Comparison of ENCODE assay signal across 11 cellular contexts in genomic region chr4:169179609-169180526, GRCh38.
DNase-seq lines count a peak whose midpoint lies in the region; ATAC-seq and TF ChIP-seq lines count a peak whose summit lies in the region.
"Had no signal": no experiment of that assay in that cellular context is flagged by ENCODE, and none has a peak within 500 bp of the region (broad histone marks: within the 10 kb centered on the region; RNA-seq: fewer than 3 reads in every experiment).

No MANE protein-coding gene starts in this region.

- 69 to 79% (median 73%) methylated on average over 13 of the region's 13 CpGs for WGBS in heart left ventricle, 4 donors
- 40 to 51% methylated on average over 13 of the region's 13 CpGs for WGBS in esophagus, 2 donors

- intact Hi-C loops in heart left ventricle (cut with DNase I): no loop called here

- DNase-seq in heart left ventricle (no peak), right atrium auricular region (ENCODE audit: low spot score) (no peak), myocyte (ENCODE audit: low read depth) (peak; percentile 45), type B pancreatic cell (ENCODE audit: extremely low spot score, unreplicated experiment) (no peak), BE2C (no peak)
- DNase-seq in effector CD4-positive, alpha-beta T cell: no peak
- DNase-seq in activated CD4-positive, CD25-positive, alpha-beta regulatory T cell treated with anti-CD3 and anti-CD28 coated beads, Interleukin-2, amount 50 U/mL, for 72 hours: no peak
- DNase-seq: DMS79, NCI-H2171, ovary had no signal

- H3K4me3 ChIP-seq in heart left ventricle (peak overlapping the region in 3 of 12 donors; percentile 1 to 22 (median 22)), right atrium auricular region (no peak overlapping the region), esophagus (ENCODE audit: low read depth in 1 of 2, low read length in 2 of 2) (peak overlapping the region in 1 of 2 donors; percentile 26), BE2C (ENCODE audit: low read depth, low read length) (no peak overlapping the region)
- H3K4me3 ChIP-seq: ovary had no signal

- TF ChIP-seq POLR2A in heart left ventricle (IDR thresholded peaks at IDR 0.05): no peak

- H3K9me3 Mint-ChIP-seq in type B pancreatic cell: peaks cover 4% of the 10 kb centered on the region

- H3K36me3 Mint-ChIP-seq in type B pancreatic cell: no peaks in the 10 kb centered on the region

- no peak for TF ChIP-seq CTCF in heart left ventricle (IDR thresholded peaks at IDR 0.05)
- no peak for TF ChIP-seq CTCF in right atrium auricular region (IDR thresholded peaks at IDR 0.05)
- TF ChIP-seq CTCF in type B pancreatic cell (conservative IDR thresholded peaks at IDR 0.05): no peak
- TF ChIP-seq CTCF in BE2C (IDR thresholded peaks at IDR 0.05; ENCODE audit: low read depth, low read length): no peak

- H3K9me3 ChIP-seq in heart left ventricle (no peaks in the 10 kb centered on the region), right atrium auricular region (no peaks in the 10 kb centered on the region), esophagus (ENCODE audit: control insufficient read depth in 2 of 2, insufficient read depth in 1 of 2, low read depth in 1 of 2, low read length in 1 of 2) (no peaks in the 10 kb centered on the region), BE2C (no peaks in the 10 kb centered on the region)
- H3K9me3 ChIP-seq: ovary had no signal

- peak overlapping the region; percentile 34 for H3K27ac Mint-ChIP-seq in type B pancreatic cell

- H3K27me3 ChIP-seq in heart left ventricle: no peaks in the 10 kb centered on the region
- H3K27me3 ChIP-seq in right atrium auricular region: no peaks in the 10 kb centered on the region
- no peaks in the 10 kb centered on the region for H3K27me3 ChIP-seq in esophagus (ENCODE audit: control insufficient read depth in 1 of 2, insufficient read depth in 2 of 2, low read length in 2 of 2)
- no peaks in the 10 kb centered on the region for H3K27me3 ChIP-seq in BE2C
- H3K27me3 ChIP-seq: ovary had no signal

- peaks cover 0 to 17% (median 5%) of the 10 kb centered on the region in 12 donors for H3K4me1 ChIP-seq in heart left ventricle
- peaks cover 0 to 3% of the 10 kb centered on the region in 2 donors for H3K4me1 ChIP-seq in right atrium auricular region
- H3K4me1 ChIP-seq in esophagus (ENCODE audit: control insufficient read depth in 2 of 2, insufficient read depth in 2 of 2, low read length in 1 of 2): peaks cover 0 to 2% of the 10 kb centered on the region in 2 donors
- H3K4me1 ChIP-seq in BE2C: peaks cover 4% of the 10 kb centered on the region

- H3K27ac ChIP-seq in heart left ventricle (peak overlapping the region in 5 of 12 donors; percentile 1 to 26 (median 18)), right atrium auricular region (no peak overlapping the region), esophagus (ENCODE audit: low read depth in 2 of 2, low read length in 1 of 2) (peak overlapping the region; percentile 21 to 41)

- peak in 3 of 4 donors; percentile 24 to 67 (median 56) for ATAC-seq in heart left ventricle

- peak overlapping the region; percentile 46 for H3K4me3 Mint-ChIP-seq in type B pancreatic cell

- no peaks in the 10 kb centered on the region for H3K27me3 Mint-ChIP-seq in type B pancreatic cell

- H3K4me1 Mint-ChIP-seq in type B pancreatic cell (ENCODE audit: unreplicated experiment): peaks cover 31% of the 10 kb centered on the region

- no peaks in the 10 kb centered on the region for H3K36me3 ChIP-seq in heart left ventricle
- H3K36me3 ChIP-seq in right atrium auricular region: no peaks in the 10 kb centered on the region
- H3K36me3 ChIP-seq in esophagus (ENCODE audit: control insufficient read depth in 2 of 2, insufficient read depth in 2 of 2, low read length in 1 of 2): no peaks in the 10 kb centered on the region
- H3K36me3 ChIP-seq in BE2C: no peaks in the 10 kb centered on the region
- H3K36me3 ChIP-seq: ovary had no signal

Comparison
In these comparisons a context has a peak if more than half of its experiments do, and no peak if none do; other contexts are left out.
1. H3K27ac ChIP-seq: peak in esophagus (2 of 2); none in right atrium auricular region (0 of 2).